In the genomic region with DNA sequence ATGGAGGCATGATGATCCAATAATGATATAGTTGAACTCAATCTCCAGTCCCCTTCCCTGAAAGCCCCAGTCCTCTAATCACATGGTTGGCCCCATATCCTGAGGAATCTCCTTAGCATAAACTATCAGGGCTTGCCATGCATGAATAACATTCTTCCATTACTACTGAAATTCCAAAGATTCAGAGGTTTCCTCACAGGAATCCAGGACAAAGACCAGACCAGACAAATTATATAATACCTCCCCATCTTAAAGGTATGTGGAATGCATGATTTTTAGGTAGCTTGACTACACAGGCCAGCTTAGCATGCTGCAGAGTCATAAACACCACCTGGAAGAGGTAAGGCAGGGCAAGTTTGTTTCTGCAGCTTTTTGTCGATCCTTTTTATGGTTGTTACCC, we compare ENCODE assay signal across 29 cellular contexts. TPM values are rescaled to one million over a fixed set of nuclear protein-coding genes. Genes with fewer than 3 reads are reported as not detected.
"Had no signal": no experiment of that assay in that cellular context is flagged by ENCODE, and none has a peak within 500 bp of the region (broad histone marks: within the 10 kb centered on the region; RNA-seq: fewer than 3 reads in every experiment).

No MANE protein-coding gene starts in this region.

- H3K36me3 ChIP-seq: breast epithelium had no signal

- H3K27ac Mint-ChIP-seq: activated CD4-positive, alpha-beta memory T cell treated with anti-CD3 and anti-CD28 coated beads, Interleukin-2, amount 10 ng/mL, durations not matched to agents 7 days and 5 days; activated naive CD4-positive, alpha-beta T cell treated with anti-CD3 and anti-CD28 coated beads for 36 hours; activated naive CD8-positive, alpha-beta T cell; activated T-helper 17 cell treated with anti-CD3 and anti-CD28 coated beads, Interleukin-2, amount 50 U/mL, for 72 hours; T-cell had no signal

- H3K4me1 Mint-ChIP-seq: activated T-helper 17 cell treated with anti-CD3 and anti-CD28 coated beads, Interleukin-2, amount 50 U/mL, for 72 hours; T-cell had no signal

- ATAC-seq: activated T-helper 17 cell treated with anti-CD3 and anti-CD28 coated beads, Interleukin-2, amount 50 U/mL, for 72 hours; Panc1; Right ventricle myocardium inferior; T-cell had no signal

- H3K4me3 ChIP-seq: breast epithelium, SK-N-MC had no signal

- H3K27me3 Mint-ChIP-seq: activated T-helper 17 cell treated with anti-CD3 and anti-CD28 coated beads, Interleukin-2, amount 50 U/mL, for 72 hours; T-cell had no signal

- DNase-seq: activated CD4-positive, alpha-beta memory T cell treated with anti-CD3 and anti-CD28 coated beads, Interleukin-2, amount 10 ng/mL, durations not matched to agents 7 days and 5 days; activated CD4-positive, alpha-beta T cell treated with anti-CD3 and anti-CD28 coated beads, Interleukin-2, amount 50 U/mL, for 1 hour; activated CD4-positive, CD25-positive, alpha-beta regulatory T cell; activated gamma-delta T cell; activated naive CD4-positive, alpha-beta T cell treated with anti-CD3 and anti-CD28 coated beads for 36 hours; activated T-cell treated with anti-CD3 and anti-CD28 coated beads for 4 hours; activated T-cell treated with anti-CD3 and anti-CD28 coated beads, Interleukin-2, amount 50 U/mL, for 48 hours; Kasumi-1; KBM-7; NCI-H1105 treated with DMSO at 0.1 percent for 48 hours; NCI-H1436 treated with DMSO at 0.1 percent for 48 hours; NCI-H187; NCI-H2081; NCI-H510A treated with DMSO at 0.1 percent for 48 hours; NCI-H69; NK-92 treated with Interleukin-12 subunit alpha and Interleukin-12 subunit beta, amount 100 ng/mL, for 24 hours; OCI-M1; RPMI8226; T-cell; T-helper 2 cell; T1000 had no signal

- H3K4me1 ChIP-seq: breast epithelium had no signal

- H3K9me3 ChIP-seq: breast epithelium had no signal

- H3K4me3 Mint-ChIP-seq: activated CD4-positive, alpha-beta memory T cell treated with anti-CD3 and anti-CD28 coated beads, Interleukin-2, amount 10 ng/mL, durations not matched to agents 7 days and 5 days; activated naive CD4-positive, alpha-beta T cell treated with anti-CD3 and anti-CD28 coated beads for 36 hours; activated naive CD8-positive, alpha-beta T cell; activated T-helper 17 cell treated with anti-CD3 and anti-CD28 coated beads, Interleukin-2, amount 50 U/mL, for 72 hours; T-cell had no signal

- H3K27me3 ChIP-seq: breast epithelium had no signal

- H3K27ac ChIP-seq: breast epithelium, SK-N-MC, VCaP had no signal

RNA-seq across cellular contexts. Expression of gene LRRTM2, which starts 15.6 kb away (rescaled TPM):
- total RNA-seq: activated CD8-positive, alpha-beta memory T cell treated with anti-CD3 and anti-CD28 coated beads for 36 hours; activated naive CD4-positive, alpha-beta T cell treated with anti-CD3 and anti-CD28 coated beads for 36 hours; Right ventricle myocardium inferior had no signal
